ENCODE assay signal across 21 cellular contexts in genomic region chr11:14884667-14885273, GRCh38.
"Had no signal": no experiment of that assay in that cellular context is flagged by ENCODE, and none has a peak within 500 bp of the region (broad histone marks: within the 10 kb centered on the region; RNA-seq: fewer than 3 reads in every experiment).

No MANE protein-coding gene starts in this region.

- H3K4me3 ChIP-seq: coronary artery, esophagus squamous epithelium, gastroesophageal sphincter, prostate gland, tibial artery had no signal

- DNase-seq: activated CD4-positive, CD25-positive, alpha-beta regulatory T cell treated with anti-CD3 and anti-CD28 coated beads, Interleukin-2, amount 50 U/mL, for 72 hours; activated CD8-positive, alpha-beta memory T cell treated with anti-CD3 and anti-CD28 coated beads, Interleukin-2, amount 50 U/mL, for 48 hours; activated effector memory CD4-positive, alpha-beta T cell treated with Interleukin-2 at 50 U/mL for 16 hours; activated naive CD4-positive, alpha-beta T cell treated with anti-CD3 and anti-CD28 coated beads, Interleukin-2, amount 50 U/mL, for 16 hours; activated T-cell treated with anti-CD3 and anti-CD28 coated beads, Interleukin-2, amount 50 U/mL, for 48 hours; amniotic stem cell; cerebellar nuclear complex; esophagus squamous epithelium; head of caudate nucleus; hypothalamus; left cardiac atrium; midbrain; stimulated activated CD4-positive, alpha-beta T cell treated with anti-CD3 and anti-CD28 coated beads, Interleukin-4, amount 100 ng/mL, for 24 hours; stimulated activated naive CD4-positive, alpha-beta T cell treated with Interleukin-2 at 50 U/mL for 16 hours; tibial artery; WERI-Rb-1 had no signal

- H3K9me3 Mint-ChIP-seq: natural killer cell treated with Interleukin-12 subunit alpha and Interleukin-12 subunit beta and Interleukin-15 and Interleukin-18, amount 100 ng/mL, for 72 hours had no signal

- H3K27ac Mint-ChIP-seq: T-helper 2 cell treated with Interferon-gamma antibody and Interleukin-4, amounts not matched to agents 5 μg/mL and 100 μg/mL, for 36 hours had no signal

- H3K27me3 Mint-ChIP-seq: natural killer cell treated with Interleukin-12 subunit alpha and Interleukin-12 subunit beta and Interleukin-15 and Interleukin-18, amount 100 ng/mL, for 72 hours had no signal

- H3K4me3 Mint-ChIP-seq: natural killer cell treated with Interleukin-12 subunit alpha and Interleukin-12 subunit beta and Interleukin-15 and Interleukin-18, amount 100 ng/mL, for 72 hours; T-helper 2 cell treated with Interferon-gamma antibody and Interleukin-4, amounts not matched to agents 5 μg/mL and 100 μg/mL, for 36 hours had no signal

- ATAC-seq: gastroesophageal sphincter; left cardiac atrium; natural killer cell treated with Interleukin-12 subunit alpha and Interleukin-12 subunit beta and Interleukin-15 and Interleukin-18, amount 100 ng/mL, for 72 hours had no signal

- H3K27ac ChIP-seq: coronary artery, esophagus squamous epithelium, gastroesophageal sphincter, prostate gland, tibial artery, WERI-Rb-1 had no signal

- H3K9me3 ChIP-seq: esophagus squamous epithelium, gastroesophageal sphincter, prostate gland, tibial artery had no signal
